In the genomic region with DNA sequence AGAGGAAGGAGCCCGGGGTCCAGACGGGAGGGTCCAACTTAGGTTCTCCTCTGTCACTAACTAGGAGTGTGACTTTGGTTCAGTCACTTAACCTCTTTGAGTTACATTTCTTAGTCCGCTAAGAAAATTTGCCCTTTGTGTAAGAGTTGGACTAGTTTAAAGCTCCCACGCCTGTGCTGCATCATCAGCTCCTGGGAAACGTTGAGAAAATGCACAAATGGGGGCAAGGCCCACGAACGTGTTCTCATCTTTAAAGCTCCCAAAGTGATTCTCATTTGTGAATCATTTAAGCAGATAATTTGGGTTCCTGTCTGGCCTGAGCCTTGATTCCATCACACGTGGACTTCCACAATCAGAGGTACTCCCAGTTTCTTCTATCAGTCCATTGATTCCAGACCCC, we compare ENCODE assay signal across 31 cellular contexts. TPM values are rescaled to one million over a fixed set of nuclear protein-coding genes. Genes with fewer than 3 reads are reported as not detected.
"Had no signal": no experiment of that assay in that cellular context is flagged by ENCODE, and none has a peak within 500 bp of the region (broad histone marks: within the 10 kb centered on the region; RNA-seq: fewer than 3 reads in every experiment).

No MANE protein-coding gene starts in this region.

- H3K27me3 ChIP-seq: body of pancreas had no signal

- H3K27ac ChIP-seq: adrenal gland, body of pancreas, epithelial cell of prostate, esophagus squamous epithelium, gastroesophageal sphincter, WERI-Rb-1 had no signal

- DNase-seq: activated B cell treated with CpG ODN at 0.5 μM for 24 hours; activated CD4-positive, alpha-beta T cell treated with anti-CD3 and anti-CD28 coated beads for 48 hours; activated CD4-positive, alpha-beta T cell treated with anti-CD3 and anti-CD28 coated beads, Interleukin-2, amount 50 U/mL, for 1 hour; activated CD4-positive, alpha-beta T cell treated with anti-CD3 and anti-CD28 coated beads, Interleukin-2, amount 50 U/mL, for 48 hours; activated CD8-positive, alpha-beta memory T cell treated with anti-CD3 and anti-CD28 coated beads for 24 hours; activated CD8-positive, alpha-beta T cell treated with anti-CD3 and anti-CD28 coated beads for 36 hours; activated effector memory CD4-positive, alpha-beta T cell treated with anti-CD3 and anti-CD28 coated beads, Interleukin-2, amount 50 U/mL, for 16 hours; activated naive CD4-positive, alpha-beta T cell treated with anti-CD3 and anti-CD28 coated beads for 36 hours; activated naive CD8-positive, alpha-beta T cell treated with anti-CD3 and anti-CD28 coated beads for 36 hours; activated naive CD8-positive, alpha-beta T cell treated with anti-CD3 and anti-CD28 coated beads, Interleukin-2, amount 50 U/mL, for 24 hours; activated T-cell treated with anti-CD3 and anti-CD28 coated beads, Interleukin-2, amount 50 U/mL, for 4 hours; adrenal gland; amygdala; aorta; body of pancreas; cortex of kidney; dermis blood vessel endothelial cell; effector CD4-positive, alpha-beta T cell; effector memory CD8-positive, alpha-beta T cell; esophagus squamous epithelium; foreskin melanocyte; T-cell; T1000; WERI-Rb-1 had no signal

- H3K4me1 Mint-ChIP-seq: activated B cell treated with CpG ODN at 0.5 μM for 24 hours; activated naive CD4-positive, alpha-beta T cell treated with anti-CD3 and anti-CD28 coated beads, Interleukin-2, amount 50 U/mL, for 24 hours; activated naive CD8-positive, alpha-beta T cell treated with anti-CD3 and anti-CD28 coated beads for 36 hours; activated naive CD8-positive, alpha-beta T cell treated with anti-CD3 and anti-CD28 coated beads, Interleukin-2, amount 50 U/mL, for 24 hours had no signal

- H3K4me3 Mint-ChIP-seq: activated B cell treated with CpG ODN at 0.5 μM for 24 hours; activated CD8-positive, alpha-beta T cell treated with anti-CD3 and anti-CD28 coated beads for 36 hours; activated naive CD4-positive, alpha-beta T cell treated with anti-CD3 and anti-CD28 coated beads for 36 hours; activated naive CD4-positive, alpha-beta T cell treated with anti-CD3 and anti-CD28 coated beads, Interleukin-2, amount 50 U/mL, for 24 hours; activated naive CD8-positive, alpha-beta T cell treated with anti-CD3 and anti-CD28 coated beads for 36 hours; activated naive CD8-positive, alpha-beta T cell treated with anti-CD3 and anti-CD28 coated beads, Interleukin-2, amount 50 U/mL, for 24 hours; activated T-cell treated with anti-CD3 and anti-CD28 coated beads, Interleukin-2, amount 50 U/mL, for 4 hours; effector memory CD8-positive, alpha-beta T cell; T-cell; T-helper 1 cell treated with Interleukin-12 subunit alpha and Interleukin-12 subunit beta and Interleukin-4 antibody, amounts not matched to agents 30 μg/mL and 1 μg/mL, for 36 hours; T-helper 2 cell treated with Interferon-gamma antibody and Interleukin-4, amounts not matched to agents 5 μg/mL and 100 μg/mL, for 36 hours had no signal

- ATAC-seq: activated CD4-positive, CD25-positive, alpha-beta regulatory T cell treated with anti-CD3 and anti-CD28 coated beads, Interleukin-2, amount 50 U/mL, for 24 hours; activated CD8-positive, alpha-beta T cell treated with anti-CD3 and anti-CD28 coated beads for 36 hours; activated naive CD8-positive, alpha-beta T cell treated with anti-CD3 and anti-CD28 coated beads, Interleukin-2, amount 50 U/mL, for 24 hours; activated T-cell treated with anti-CD3 and anti-CD28 coated beads, Interleukin-2, amount 50 U/mL, for 4 hours; body of pancreas; effector memory CD8-positive, alpha-beta T cell; gastroesophageal sphincter; T-cell had no signal

- H3K27ac Mint-ChIP-seq: activated B cell treated with CpG ODN at 0.5 μM for 24 hours; activated CD8-positive, alpha-beta T cell treated with anti-CD3 and anti-CD28 coated beads for 36 hours; activated naive CD4-positive, alpha-beta T cell treated with anti-CD3 and anti-CD28 coated beads for 36 hours; activated naive CD4-positive, alpha-beta T cell treated with anti-CD3 and anti-CD28 coated beads, Interleukin-2, amount 50 U/mL, for 24 hours; activated naive CD8-positive, alpha-beta T cell treated with anti-CD3 and anti-CD28 coated beads for 36 hours; activated naive CD8-positive, alpha-beta T cell treated with anti-CD3 and anti-CD28 coated beads, Interleukin-2, amount 50 U/mL, for 24 hours; activated T-helper 2 cell treated with anti-CD3 and anti-CD28 coated beads, Interferon-gamma antibody, Interleukin-2, Interleukin-4, amounts not matched to agents 10 μg/mL and 5 μg/mL and 100 μg/mL, durations not matched to agents 14 hours and 24 hours and 36 hours; effector memory CD8-positive, alpha-beta T cell; T-helper 1 cell treated with Interleukin-12 subunit alpha and Interleukin-12 subunit beta and Interleukin-4 antibody, amounts not matched to agents 30 μg/mL and 1 μg/mL, for 36 hours; T-helper 2 cell treated with Interferon-gamma antibody and Interleukin-4, amounts not matched to agents 5 μg/mL and 100 μg/mL, for 36 hours had no signal

- H3K36me3 Mint-ChIP-seq: activated naive CD8-positive, alpha-beta T cell treated with anti-CD3 and anti-CD28 coated beads for 36 hours had no signal

- H3K4me3 ChIP-seq: adrenal gland, body of pancreas, esophagus squamous epithelium, gastroesophageal sphincter had no signal

- H3K9me3 ChIP-seq: adrenal gland, body of pancreas, esophagus squamous epithelium, gastroesophageal sphincter had no signal

- H3K27me3 Mint-ChIP-seq: activated CD8-positive, alpha-beta T cell treated with anti-CD3 and anti-CD28 coated beads for 36 hours; activated naive CD4-positive, alpha-beta T cell treated with anti-CD3 and anti-CD28 coated beads, Interleukin-2, amount 50 U/mL, for 24 hours; activated naive CD8-positive, alpha-beta T cell treated with anti-CD3 and anti-CD28 coated beads for 36 hours; activated naive CD8-positive, alpha-beta T cell treated with anti-CD3 and anti-CD28 coated beads, Interleukin-2, amount 50 U/mL, for 24 hours; effector memory CD8-positive, alpha-beta T cell; T-cell had no signal

RNA-seq across cellular contexts. Expression of a gene that starts 6.3 kb away (rescaled TPM):
- total RNA-seq: activated T-helper 2 cell treated with anti-CD3 and anti-CD28 coated beads, Interferon-gamma antibody, Interleukin-2, Interleukin-4, amounts not matched to agents 10 μg/mL and 5 μg/mL and 100 μg/mL, durations not matched to agents 14 hours and 24 hours and 36 hours had no signal
